In genomic region chr4:26819478-26819877, GRCh38 we compare ENCODE assay signal across 21 cellular contexts. TPM values are rescaled to one million over a fixed set of nuclear protein-coding genes. Genes with fewer than 3 reads are reported as not detected.
DNase-seq lines count a peak whose midpoint lies in the region; ATAC-seq and TF ChIP-seq lines count a peak whose summit lies in the region.
"Had no signal": no experiment of that assay in that cellular context is flagged by ENCODE, and none has a peak within 500 bp of the region (broad histone marks: within the 10 kb centered on the region; RNA-seq: fewer than 3 reads in every experiment).

No MANE protein-coding gene starts in this region.

- H3K27me3 Mint-ChIP-seq in CD4-positive, alpha-beta memory T cell, result no peaks in the 10 kb centered on the region
- H3K27me3 Mint-ChIP-seq in endodermal cell (ENCODE audit: insufficient read depth), result no peaks in the 10 kb centered on the region
- H3K27me3 Mint-ChIP-seq in CD8-positive, alpha-beta memory T cell, result no peaks in the 10 kb centered on the region

- TF ChIP-seq POLR2A in tibial nerve (IDR thresholded peaks at IDR 0.05), result no peak

- no peak overlapping the region for H3K4me3 Mint-ChIP-seq in CD4-positive, alpha-beta memory T cell
- H3K4me3 Mint-ChIP-seq in endodermal cell, result no peak overlapping the region
- H3K4me3 Mint-ChIP-seq in CD8-positive, alpha-beta memory T cell, result no peak overlapping the region
- H3K4me3 Mint-ChIP-seq: activated T-cell treated with anti-CD3 and anti-CD28 coated beads, Interleukin-2, amount 50 U/mL, for 4 hours; mesothelial cell of epicardium had no signal

- TF ChIP-seq EP300 in tibial nerve (IDR thresholded peaks at IDR 0.05), result no peak

- no peak for DNase-seq in CD4-positive, alpha-beta memory T cell
- DNase-seq in endodermal cell (peak; percentile 56), NCI-H1930 (lab: John Stamatoyannopoulos, UW) (no peak), tibial nerve (ENCODE audit: low spot score in 2 of 2) (no peak), NCI-H345 (lab: John Stamatoyannopoulos, UW) (no peak)
- no peak for DNase-seq in CD8-positive, alpha-beta memory T cell
- DNase-seq: activated CD4-positive, alpha-beta T cell treated with anti-CD3 and anti-CD28 coated beads, Interleukin-2, amount 50 U/mL, for 1 hour; activated T-cell treated with anti-CD3 and anti-CD28 coated beads, Interleukin-2, amount 50 U/mL, for 4 hours; effector CD4-positive, alpha-beta T cell; heart right ventricle; MM.1S; NCI-H2029 treated with DMSO at 0.1 percent for 48 hours; NCI-H510A treated with DMSO at 0.1 percent for 48 hours; occipital lobe; stimulated activated CD4-positive, alpha-beta T cell treated with anti-CD3 and anti-CD28 coated beads, Interleukin-2, amount 100 ng/mL, for 24 hours; T1000 had no signal

- H3K9ac ChIP-seq in endodermal cell (ENCODE audit: extremely low read depth, low read length, poor library complexity, severe bottlenecking), result no peak overlapping the region

- H3K36me3 ChIP-seq in CD4-positive, alpha-beta memory T cell (ENCODE audit: insufficient read depth, low read length), result no peaks in the 10 kb centered on the region
- H3K36me3 ChIP-seq in endodermal cell (ENCODE audit: control insufficient read depth, insufficient read depth, low read length) (no peaks in the 10 kb centered on the region), tibial nerve (no peaks in the 10 kb centered on the region)
- no peaks in the 10 kb centered on the region for H3K36me3 ChIP-seq in CD8-positive, alpha-beta memory T cell (ENCODE audit: insufficient read depth, low read length)
- H3K36me3 ChIP-seq: heart right ventricle, thoracic aorta had no signal

- H3K9me3 Mint-ChIP-seq in CD4-positive, alpha-beta memory T cell, result peaks cover 1 to 11% (median 5%) of the 10 kb centered on the region in 8 donors
- peaks cover 19% of the 10 kb centered on the region for H3K9me3 Mint-ChIP-seq in endodermal cell
- H3K9me3 Mint-ChIP-seq in CD8-positive, alpha-beta memory T cell, result peaks cover 0 to 6% (median 4%) of the 10 kb centered on the region in 5 donors

- intact Hi-C loops in CD4-positive, alpha-beta memory T cell (cut with micrococcal nuclease), result no loop called here

- peaks cover 11 to 31% (median 20%) of the 10 kb centered on the region in 4 donors for H3K4me1 Mint-ChIP-seq in CD4-positive, alpha-beta memory T cell
- no peaks in the 10 kb centered on the region for H3K4me1 Mint-ChIP-seq in endodermal cell
- peaks cover 18 to 26% (median 20%) of the 10 kb centered on the region in 3 donors for H3K4me1 Mint-ChIP-seq in CD8-positive, alpha-beta memory T cell

- peak overlapping the region in 4 of 7 donors; percentile 1 to 30 (median 12) for H3K27ac Mint-ChIP-seq in CD4-positive, alpha-beta memory T cell
- H3K27ac Mint-ChIP-seq in endodermal cell, result no peak overlapping the region
- peak overlapping the region in 1 of 8 donors; percentile 1 for H3K27ac Mint-ChIP-seq in CD8-positive, alpha-beta memory T cell
- H3K27ac Mint-ChIP-seq: mesothelial cell of epicardium had no signal

- POLR2A ChIA-PET in CD4-positive, alpha-beta memory T cell (lab: Charles Lee; ENCODE audit: partially characterized antibody), result no interaction called here
- POLR2A ChIA-PET in CD8-positive, alpha-beta memory T cell (lab: Charles Lee), result no interaction called here

- H3K27me3 ChIP-seq in CD4-positive, alpha-beta memory T cell (ENCODE audit: insufficient read depth, low read length), result no peaks in the 10 kb centered on the region
- H3K27me3 ChIP-seq in endodermal cell (ENCODE audit: control insufficient read depth, insufficient read depth, low read length, poor library complexity, severe bottlenecking) (no peaks in the 10 kb centered on the region), tibial nerve (no peaks in the 10 kb centered on the region)
- no peaks in the 10 kb centered on the region for H3K27me3 ChIP-seq in CD8-positive, alpha-beta memory T cell (ENCODE audit: insufficient read depth, low read length, poor library complexity, severe bottlenecking)
- H3K27me3 ChIP-seq: heart right ventricle had no signal

- H3K4me1 ChIP-seq in CD4-positive, alpha-beta memory T cell (ENCODE audit: insufficient read depth, low read length), result peaks cover 16% of the 10 kb centered on the region
- peaks cover 7% of the 10 kb centered on the region for H3K4me1 ChIP-seq in endodermal cell (ENCODE audit: control insufficient read depth, insufficient read depth, low read length)
- peaks cover 0 to 8% (median 2%) of the 10 kb centered on the region in 4 donors for H3K4me1 ChIP-seq in tibial nerve
- peaks cover 13% of the 10 kb centered on the region for H3K4me1 ChIP-seq in CD8-positive, alpha-beta memory T cell (ENCODE audit: insufficient read depth, low read length)

- H3K36me3 Mint-ChIP-seq in CD4-positive, alpha-beta memory T cell, result peaks cover 4 to 9% of the 10 kb centered on the region in 2 donors
- H3K36me3 Mint-ChIP-seq in endodermal cell (ENCODE audit: low read depth), result peaks cover 3% of the 10 kb centered on the region
- H3K36me3 Mint-ChIP-seq in CD8-positive, alpha-beta memory T cell, result peaks cover 0 to 13% (median 3%) of the 10 kb centered on the region in 3 donors

- CTCF ChIA-PET in CD4-positive, alpha-beta memory T cell (lab: Charles Lee; ENCODE audit: partially characterized antibody), result no interaction called here
- CTCF ChIA-PET in CD8-positive, alpha-beta memory T cell (lab: Charles Lee), result no interaction called here

- ATAC-seq in GM19351 (IDR thresholded peaks at IDR 0.05; ENCODE audit: unreplicated experiment) (peak; percentile 36), HG03378 (IDR thresholded peaks at IDR 0.05; ENCODE audit: unreplicated experiment) (peak; percentile 43)
- ATAC-seq: activated T-cell treated with anti-CD3 and anti-CD28 coated beads, Interleukin-2, amount 50 U/mL, for 4 hours; heart right ventricle; sciatic nerve had no signal

- no peak overlapping the region for H3K27ac ChIP-seq in CD4-positive, alpha-beta memory T cell (ENCODE audit: low read depth, low read length)
- H3K27ac ChIP-seq in endodermal cell (ENCODE audit: low read depth, low read length) (no peak overlapping the region), tibial nerve (no peak overlapping the region)
- H3K27ac ChIP-seq in CD8-positive, alpha-beta memory T cell (ENCODE audit: low read depth, low read length), result no peak overlapping the region
- H3K27ac ChIP-seq: thoracic aorta had no signal

- H3K9me3 ChIP-seq in CD4-positive, alpha-beta memory T cell (ENCODE audit: control insufficient read depth in 1 of 2, low read length in 2 of 2), result no peaks in the 10 kb centered on the region
- H3K9me3 ChIP-seq in endodermal cell (ENCODE audit: control insufficient read depth, low read length), result peaks cover 14% of the 10 kb centered on the region
- peaks cover 0 to 5% (median 0%) of the 10 kb centered on the region in 4 donors for H3K9me3 ChIP-seq in tibial nerve
- no peaks in the 10 kb centered on the region for H3K9me3 ChIP-seq in CD8-positive, alpha-beta memory T cell (ENCODE audit: low read length)
- H3K9me3 ChIP-seq: thoracic aorta had no signal

- no peak overlapping the region for H3K4me3 ChIP-seq in CD4-positive, alpha-beta memory T cell (ENCODE audit: low read length in 2 of 2)
- no peak overlapping the region for H3K4me3 ChIP-seq in endodermal cell (ENCODE audit: low read length)
- no peak overlapping the region for H3K4me3 ChIP-seq in tibial nerve
- H3K4me3 ChIP-seq in CD8-positive, alpha-beta memory T cell (ENCODE audit: low read length), result no peak overlapping the region
- H3K4me3 ChIP-seq: heart right ventricle, thoracic aorta had no signal

- TF ChIP-seq CTCF in endodermal cell (conservative IDR thresholded peaks at IDR 0.05) (peak; percentile 44), tibial nerve (IDR thresholded peaks at IDR 0.05) (no peak)

RNA-seq across cellular contexts. Expression of gene STIM2, which starts 41.2 kb away (rescaled TPM):
- total RNA-seq in CD4-positive, alpha-beta memory T cell, result 10 to 100 TPM; 84.6 to 91.7 TPM
- 10 to 100 TPM; 23.8 to 40.7 TPM for polyA plus RNA-seq in CD4-positive, alpha-beta memory T cell
- total RNA-seq in endodermal cell, result 10 to 100 TPM; 23.2 to 24.5 TPM
- polyA plus RNA-seq in endodermal cell (2013, experiment 1 of 2), result 20.2 TPM
- polyA plus RNA-seq in endodermal cell (2013, experiment 2 of 2), result 19.0 TPM
- total RNA-seq in tibial nerve, result 10 to 100 TPM; 20.1 to 26.2 (median 21.8) TPM
- total RNA-seq in CD8-positive, alpha-beta memory T cell, result 10 to 100 TPM; 47.8 to 51.0 TPM
- 41.4 TPM for polyA plus RNA-seq in CD8-positive, alpha-beta memory T cell
